Comparison of ENCODE assay signal across 24 cellular contexts in genomic region chr12:96872946-96873345, GRCh38.
"Had no signal": no experiment of that assay in that cellular context is flagged by ENCODE, and none has a peak within 500 bp of the region (broad histone marks: within the 10 kb centered on the region; RNA-seq: fewer than 3 reads in every experiment).

No MANE protein-coding gene starts in this region.

- DNase-seq: IMR-90, Karpas-422, KG1, MG63, NCI-H1092, NCI-H1105 treated with DMSO at 0.1 percent for 48 hours, NCI-H1417 treated with DMSO at 0.1 percent for 48 hours, NCI-H146, NCI-H187, NCI-H2029, NCI-H2081 treated with DMSO at 0.1 percent for 48 hours, NCI-H2171, NCI-H226, NCI-H446, NCI-H510A, NCI-H524 treated with DMSO at 0.1 percent for 48 hours, NCI-H69, NCI-H774, Right ventricle myocardium superior, RPMI8226, SIG-M5 had no signal

- H3K27ac ChIP-seq: SJSA1, SK-N-MC had no signal

- H3K27me3 ChIP-seq: MG63, SJSA1 had no signal

- H3K9me3 ChIP-seq: MG63, SJSA1 had no signal

- H3K36me3 ChIP-seq: MG63, SJSA1 had no signal

- H3K4me3 ChIP-seq: MG63, SJSA1, SK-N-MC had no signal

- ATAC-seq: HepG2 had no signal
